19 cellular contexts compared by ENCODE assay signal in genomic region chr14:39023939-39024871, GRCh38.
A peak's percentile ranks its signal among the peaks of the same experiment; 100 is the strongest.
DNase-seq lines count a peak whose midpoint lies in the region; ATAC-seq and TF ChIP-seq lines count a peak whose summit lies in the region.
"Had no signal": no experiment of that assay in that cellular context is flagged by ENCODE, and none has a peak within 500 bp of the region (broad histone marks: within the 10 kb centered on the region; RNA-seq: fewer than 3 reads in every experiment).

No MANE protein-coding gene starts in this region.

- H3K27ac Mint-ChIP-seq in CD4-positive, alpha-beta T cell = no peak overlapping the region
- H3K27ac Mint-ChIP-seq: activated naive CD8-positive, alpha-beta T cell treated with anti-CD3 and anti-CD28 coated beads, Interleukin-2, amount 10 ng/mL, durations not matched to agents 7 days and 5 days; neural progenitor cell; stimulated activated naive CD8-positive, alpha-beta T cell treated with anti-CD3 and anti-CD28 coated beads, Interleukin-15, Interleukin-2, amounts not matched to agents 100 ng/mL and 50 ng/mL, for 24 hours; T-helper 1 cell treated with Interleukin-12 subunit alpha and Interleukin-12 subunit beta and Interleukin-4 antibody, amounts not matched to agents 30 μg/mL and 1 μg/mL, for 36 hours had no signal

- peak overlapping the region in 1 of 2 donors; percentile 13 for H3K9ac ChIP-seq in liver (ENCODE audit: low read depth in 1 of 2, low read length in 2 of 2)
- H3K9ac ChIP-seq: neural progenitor cell had no signal

- peaks cover 7% of the 10 kb centered on the region for H3K36me3 Mint-ChIP-seq in CD4-positive, alpha-beta T cell (ENCODE audit: low read depth)

- intact Hi-C loops in CD4-positive, alpha-beta T cell (cut with DNase I, micrococcal nuclease) = no loop called here

- POLR2A ChIA-PET in CD4-positive, alpha-beta T cell (lab: Charles Lee) = no interaction called here

- H3K9me3 ChIP-seq in liver (ENCODE audit: control insufficient read depth in 4 of 4, low read length in 3 of 4) = no peaks in the 10 kb centered on the region
- H3K9me3 ChIP-seq in CD4-positive, alpha-beta T cell (ENCODE audit: control insufficient read depth, low read length) = no peaks in the 10 kb centered on the region
- H3K9me3 ChIP-seq: sigmoid colon had no signal

- H3K4me3 Mint-ChIP-seq in CD4-positive, alpha-beta T cell = no peak overlapping the region
- H3K4me3 Mint-ChIP-seq: activated naive CD8-positive, alpha-beta T cell treated with anti-CD3 and anti-CD28 coated beads, Interleukin-2, amount 10 ng/mL, durations not matched to agents 7 days and 5 days; neural progenitor cell; stimulated activated naive CD8-positive, alpha-beta T cell treated with anti-CD3 and anti-CD28 coated beads, Interleukin-15, Interleukin-2, amounts not matched to agents 100 ng/mL and 50 ng/mL, for 24 hours; T-helper 1 cell treated with Interleukin-12 subunit alpha and Interleukin-12 subunit beta and Interleukin-4 antibody, amounts not matched to agents 30 μg/mL and 1 μg/mL, for 36 hours had no signal

- TF ChIP-seq RAD21 in liver (IDR thresholded peaks at IDR 0.05) = peak; percentile 41 to 43

- H3K4me1 ChIP-seq in liver (ENCODE audit: control insufficient read depth in 4 of 4, insufficient read depth in 4 of 4, low read length in 3 of 4) (peaks cover 6 to 29% (median 26%) of the 10 kb centered on the region in 4 donors), foreskin keratinocyte (no peaks in the 10 kb centered on the region)
- H3K4me1 ChIP-seq: sigmoid colon had no signal

- no peak for TF ChIP-seq CTCF in liver (IDR thresholded peaks at IDR 0.05; ENCODE audit: low read depth, low read length, missing input control)
- no peak for TF ChIP-seq CTCF in foreskin keratinocyte (conservative IDR thresholded peaks at IDR 0.05)
- TF ChIP-seq CTCF in CD4-positive, alpha-beta T cell (IDR thresholded peaks at IDR 0.05) = no peak

- no peaks in the 10 kb centered on the region for H3K4me1 Mint-ChIP-seq in CD4-positive, alpha-beta T cell (ENCODE audit: low read depth)

- no peak for ATAC-seq in foreskin keratinocyte
- ATAC-seq in CD4-positive, alpha-beta T cell (ENCODE audit: poor library complexity) = no peak
- ATAC-seq in HG03039 (IDR thresholded peaks at IDR 0.05; ENCODE audit: unreplicated experiment) = no peak
- ATAC-seq: HCT116 had no signal

- CTCF ChIA-PET in CD4-positive, alpha-beta T cell (lab: Charles Lee) = interaction anchor here (1.0 to 1.1 kb wide), 2 partner anchors 9 to 10 kb away, joined by 3 read pairs; no protein-coding TSS in a partner anchor

- H3K27me3 Mint-ChIP-seq in CD4-positive, alpha-beta T cell = no peaks in the 10 kb centered on the region
- H3K27me3 Mint-ChIP-seq: activated naive CD8-positive, alpha-beta T cell treated with anti-CD3 and anti-CD28 coated beads, Interleukin-2, amount 10 ng/mL, durations not matched to agents 7 days and 5 days; stimulated activated naive CD8-positive, alpha-beta T cell treated with anti-CD3 and anti-CD28 coated beads, Interleukin-15, Interleukin-2, amounts not matched to agents 100 ng/mL and 50 ng/mL, for 24 hours had no signal

- WGBS in liver = 46% methylated on average over 12 of the region's 12 CpGs

- H3K27ac ChIP-seq in liver (ENCODE audit: low read depth in 1 of 2, low read length in 2 of 2) = peak overlapping the region; percentile 13 to 42
- H3K27ac ChIP-seq in foreskin keratinocyte = no peak overlapping the region
- no peak overlapping the region for H3K27ac ChIP-seq in CD4-positive, alpha-beta T cell (ENCODE audit: low read depth, low read length)
- H3K27ac ChIP-seq: HL-60, neural progenitor cell, sigmoid colon had no signal

- H3K9me3 Mint-ChIP-seq in CD4-positive, alpha-beta T cell = no peaks in the 10 kb centered on the region
- H3K9me3 Mint-ChIP-seq: activated naive CD8-positive, alpha-beta T cell treated with anti-CD3 and anti-CD28 coated beads, Interleukin-2, amount 10 ng/mL, durations not matched to agents 7 days and 5 days; neural progenitor cell; stimulated activated naive CD8-positive, alpha-beta T cell treated with anti-CD3 and anti-CD28 coated beads, Interleukin-15, Interleukin-2, amounts not matched to agents 100 ng/mL and 50 ng/mL, for 24 hours; T-helper 1 cell treated with Interleukin-12 subunit alpha and Interleukin-12 subunit beta and Interleukin-4 antibody, amounts not matched to agents 30 μg/mL and 1 μg/mL, for 36 hours had no signal

- no peaks in the 10 kb centered on the region for H3K36me3 ChIP-seq in liver (ENCODE audit: control insufficient read depth in 4 of 4, insufficient read depth in 3 of 4, low read depth in 1 of 4, low read length in 3 of 4)
- H3K36me3 ChIP-seq: neural progenitor cell had no signal

- DNase-seq in D341Med (ENCODE audit: low spot score) (peak; percentile 36), NCI-H1417 (lab: John Stamatoyannopoulos, UW) (peak in 2 of 3 experiments; percentile 48 to 84), NCI-H526 treated with DMSO at 0.1 percent for 48 hours (lab: John Stamatoyannopoulos, UW) (peak; percentile 58), C1 segment of cervical spinal cord (lab: John Stamatoyannopoulos, UW) (no peak), foreskin keratinocyte (no peak)
- no peak for DNase-seq in CD4-positive, alpha-beta T cell
- DNase-seq: activated CD4-positive, CD25-positive, alpha-beta regulatory T cell treated with anti-CD3 and anti-CD28 coated beads, Interleukin-2, amount 50 U/mL, for 72 hours; activated naive CD8-positive, alpha-beta T cell treated with anti-CD3 and anti-CD28 coated beads, Interleukin-2, amount 10 ng/mL, durations not matched to agents 7 days and 5 days; activated T-cell treated with anti-CD3 and anti-CD28 coated beads, Interleukin-2, amount 50 U/mL, for 1 hour; effector memory CD4-positive, alpha-beta T cell; Kasumi-1; sigmoid colon had no signal

- H3K4me3 ChIP-seq in liver (ENCODE audit: low read depth in 1 of 3, low read length in 3 of 3) = no peak overlapping the region
- H3K4me3 ChIP-seq: neural progenitor cell, sigmoid colon had no signal

- H3K27me3 ChIP-seq in liver (ENCODE audit: control insufficient read depth in 4 of 4, insufficient read depth in 4 of 4, low read length in 3 of 4) (no peaks in the 10 kb centered on the region), foreskin keratinocyte (no peaks in the 10 kb centered on the region)
- no peaks in the 10 kb centered on the region for H3K27me3 ChIP-seq in CD4-positive, alpha-beta T cell (ENCODE audit: control insufficient read depth, insufficient read depth, low read length)
- H3K27me3 ChIP-seq: neural progenitor cell, sigmoid colon had no signal

TF ChIP-seq in liver, 16 proteins besides CTCF, POLR2A, EP300 and RAD21 (continues in another document):
- TF ChIP-seq ZBTB33 (IDR thresholded peaks at IDR 0.05) = peak; percentile 93
- TF ChIP-seq TAF1 (conservative IDR thresholded peaks at IDR 0.05) = no peak
- TF ChIP-seq REST (IDR thresholded peaks at IDR 0.05) = peak; percentile 78
- peak; percentile 98 for TF ChIP-seq HNF4A (conservative IDR thresholded peaks at IDR 0.05)
- peak; percentile 82 to 93 for TF ChIP-seq JUND (IDR thresholded peaks at IDR 0.05)
- TF ChIP-seq SP1 (IDR thresholded peaks at IDR 0.05) = peak; percentile 99
- peak; percentile 99 for TF ChIP-seq FOXA2 (IDR thresholded peaks at IDR 0.05)
- TF ChIP-seq HNF4G (IDR thresholded peaks at IDR 0.05) = peak; percentile 89
- peak; percentile 70 for TF ChIP-seq ATF3 (IDR thresholded peaks at IDR 0.05)
- peak; percentile 85 for TF ChIP-seq YY1 (IDR thresholded peaks at IDR 0.05)
- TF ChIP-seq RXRA (IDR thresholded peaks at IDR 0.05) = peak; percentile 57 to 81
- peak; percentile 45 to 92 for TF ChIP-seq EGR1 (IDR thresholded peaks at IDR 0.05; ENCODE audit: low read depth in 2 of 2)

Comparison
In these comparisons a context has a peak if more than half of its experiments do, and no peak if none do; other contexts are left out.
1. DNase-seq: peak in D341Med (single experiment), NCI-H1417 (2 of 3) and NCI-H526 treated with DMSO at 0.1 percent for 48 hours (single experiment); none in C1 segment of cervical spinal cord (0 of 14), foreskin keratinocyte (0 of 2) and CD4-positive, alpha-beta T cell (0 of 10).
2. H3K27ac ChIP-seq: peak in liver (2 of 2); none in foreskin keratinocyte (single experiment) and CD4-positive, alpha-beta T cell (single experiment).